ENCODE assay signal across 8 cellular contexts in genomic region chr17:81119223-81120148, GRCh38. TPM values are rescaled to one million over a fixed set of nuclear protein-coding genes. Genes with fewer than 3 reads are reported as not detected.
DNase-seq lines count a peak whose midpoint lies in the region; ATAC-seq, FAIRE-seq and TF ChIP-seq lines count a peak whose summit lies in the region.

No MANE protein-coding gene starts in this region.

- no peak overlapping the region for H2BK15ac ChIP-seq in mesendoderm (replicated peaks; ENCODE audit: low read depth)

- no peaks in the 10 kb centered on the region for H3K9me1 ChIP-seq in endothelial cell of umbilical vein (replicated peaks; ENCODE audit: control insufficient read depth, extremely low read depth, insufficient read depth, low read length)

- peak overlapping the region; percentile 82 for H3K56ac ChIP-seq in mesendoderm (ENCODE audit: low read length)

- no peak overlapping the region for H4K8ac ChIP-seq in mesendoderm (ENCODE audit: low read depth, low read length)

- H3K79me2 ChIP-seq in endothelial cell of umbilical vein (ENCODE audit: control insufficient read depth, insufficient read depth, low read length) (no peaks in the 10 kb centered on the region), mesendoderm (ENCODE audit: control insufficient read depth, insufficient read depth, low read length) (no peaks in the 10 kb centered on the region)

- H3K23ac ChIP-seq in mesendoderm (ENCODE audit: low read length): no peak overlapping the region

- peak overlapping the region in 2 of 3 experiments; percentile 10 to 36 for H3K4me3 ChIP-seq in endothelial cell of umbilical vein (replicated peaks in 1 of 3; ENCODE audit: insufficient read depth in 1 of 3, low read depth in 1 of 3, low read length in 3 of 3)
- H3K4me3 ChIP-seq in mesendoderm (ENCODE audit: low read length): peak overlapping the region; percentile 56

- H3K4ac ChIP-seq in mesendoderm (ENCODE audit: low read depth, low read length): no peak overlapping the region

- H3K4me2 ChIP-seq in endothelial cell of umbilical vein (ENCODE audit: insufficient read depth, low read length) (peak overlapping the region; percentile 26), mesendoderm (ENCODE audit: low read length) (peak overlapping the region; percentile 88)

- intact Hi-C loops in endothelial cell of umbilical vein (cut with micrococcal nuclease): loop anchor here (1.0 kb wide), 1 partner anchor 104 kb away; no protein-coding TSS in a partner anchor

- no CpG with 5 or more reads among the region's 89 CpGs for WGBS in mesendoderm (ENCODE audit: extremely low coverage, insufficient coverage, low lambda C conversion rate)

- CTCF ChIA-PET in endothelial cell of umbilical vein (lab: Charles Lee): no interaction called here

- ATAC-seq in GM19455 (IDR thresholded peaks at IDR 0.05; ENCODE audit: unreplicated experiment): no peak

- in situ Hi-C loops in ACHN (cut with HindIII; ENCODE audit: low pct_ligation_motif_present, low pct_unique_long_range_greater_than_20kb, low sequenced_read_pairs): loop anchor here (25.0 kb wide), 1 partner anchor 107 kb away; no protein-coding TSS in a partner anchor

- H3K9ac ChIP-seq in endothelial cell of umbilical vein (replicated peaks; ENCODE audit: extremely low read depth, insufficient read depth, low read length): no peak overlapping the region
- peak overlapping the region; percentile 65 for H3K9ac ChIP-seq in mesendoderm (ENCODE audit: low read length)

- H4K5ac ChIP-seq in mesendoderm (ENCODE audit: low read length): no peak overlapping the region

- TF ChIP-seq POLR2A in H54 (IDR thresholded peaks at IDR 0.05; ENCODE audit: low read depth, low read length) (peak; percentile 21; the same call in 1 of the 2 replicates), endothelial cell of umbilical vein (IDR thresholded peaks at IDR 0.05; ENCODE audit: low read depth, low read length) (no peak)

- dilution Hi-C loops in endothelial cell of umbilical vein (cut with MboI; ENCODE audit: extremely low pct_ligation_motif_present, low sequenced_read_pairs): no loop called here

- H3K9me3 ChIP-seq in endothelial cell of umbilical vein (replicated peaks; ENCODE audit: control insufficient read depth, insufficient read depth, low read length): no peaks in the 10 kb centered on the region

- no peak overlapping the region for H2AK5ac ChIP-seq in mesendoderm (ENCODE audit: low read length)

- TF ChIP-seq CTCF in endothelial cell of umbilical vein (IDR thresholded peaks at IDR 0.05; ENCODE audit: extremely low read depth in 1 of 2, insufficient read depth in 1 of 2, low read depth in 1 of 2, low read length in 2 of 2): peak in 1 of 2 donors; percentile 24

- H3K27ac ChIP-seq in endothelial cell of umbilical vein (ENCODE audit: insufficient read depth, low read depth, low read length) (no peak overlapping the region), mesendoderm (ENCODE audit: low read depth, low read length) (no peak overlapping the region)

- POLR2A ChIA-PET in endothelial cell of umbilical vein (lab: Charles Lee): no interaction called here

- no peak overlapping the region for H3K18ac ChIP-seq in mesendoderm (ENCODE audit: low read length)

- H3K79me1 ChIP-seq in mesendoderm (ENCODE audit: low read length): no peaks in the 10 kb centered on the region

- H3K36me3 ChIP-seq in endothelial cell of umbilical vein (ENCODE audit: control insufficient read depth in 2 of 2, extremely low read depth in 1 of 2, insufficient read depth in 2 of 2, low read length in 2 of 2): no peaks in the 10 kb centered on the region
- H3K36me3 ChIP-seq in mesendoderm (ENCODE audit: control insufficient read depth, insufficient read depth, low read length): no peaks in the 10 kb centered on the region

- no TSS peak for BruUV-seq in endothelial cell of umbilical vein (replicated peaks; lab: Mats Ljungman, UMichigan)

- peak; percentile 81 for FAIRE-seq in H54 (lab: Jason Lieb, UNC)
- FAIRE-seq in endothelial cell of umbilical vein (lab: Jason Lieb, UNC): peak; percentile 92

- no peak overlapping the region for H2BK5ac ChIP-seq in mesendoderm (ENCODE audit: low read length)

- peak overlapping the region; percentile 25 for H2AFZ ChIP-seq in endothelial cell of umbilical vein (ENCODE audit: low read depth, low read length)

- H4K20me1 ChIP-seq in endothelial cell of umbilical vein (replicated peaks; ENCODE audit: control insufficient read depth, extremely low read depth, insufficient read depth, low read length): no peaks in the 10 kb centered on the region

- peaks cover 7% of the 10 kb centered on the region for H3K4me1 ChIP-seq in endothelial cell of umbilical vein (ENCODE audit: control insufficient read depth, extremely low read depth, insufficient read depth, low read length)
- H3K4me1 ChIP-seq in mesendoderm (ENCODE audit: control insufficient read depth, low read depth, low read length): no peaks in the 10 kb centered on the region

- peak; percentile 93 for DNase-seq in ACHN
- DNase-seq in H54 (ENCODE audit: insufficient read length, low spot score): peak; percentile 98
- peak; percentile 96 for DNase-seq in NCI-H69 (lab: John Stamatoyannopoulos, UW)
- peak; percentile 94 for DNase-seq in activated CD8-positive, alpha-beta memory T cell treated with anti-CD3 and anti-CD28 coated beads, Interleukin-2, amount 50 U/mL, for 48 hours
- DNase-seq in endothelial cell of umbilical vein (ENCODE audit: low read depth, low spot score): peak; percentile 92
- DNase-seq in mesendoderm: peak; percentile 98
- DNase-seq in stimulated activated CD8-positive, alpha-beta memory T cell treated with anti-CD3 and anti-CD28 coated beads, Interleukin-15, amount 100 ng/mL, for 4 hours (ENCODE audit: low read depth in 2 of 2): peak; percentile 54 to 69

- no peak overlapping the region for H2BK120ac ChIP-seq in mesendoderm (ENCODE audit: low read depth, low read length)

- H3K27me3 ChIP-seq in endothelial cell of umbilical vein (ENCODE audit: control insufficient read depth in 2 of 2, insufficient read depth in 2 of 2, low read length in 2 of 2) (peaks cover 9 to 15% of the 10 kb centered on the region in 2 experiments), mesendoderm (ENCODE audit: insufficient read depth, low read length, poor library complexity) (no peaks in the 10 kb centered on the region)

TF ChIP-seq in endothelial cell of umbilical vein, 7 proteins besides CTCF, POLR2A, EP300 and RAD21:
- no peak for TF ChIP-seq MYC (IDR thresholded peaks at IDR 0.05; ENCODE audit: low read depth, low read length)
- TF ChIP-seq POLR2AphosphoS5 (IDR thresholded peaks at IDR 0.05; ENCODE audit: insufficient read depth, low read depth, low read length): peak; percentile 33
- TF ChIP-seq FOS (IDR thresholded peaks at IDR 0.05; ENCODE audit: borderline replicate concordance, insufficient read depth, low read length): no peak
- TF ChIP-seq MAX (IDR thresholded peaks at IDR 0.05; ENCODE audit: insufficient read depth, insufficient read length): no peak
- TF ChIP-seq JUN (IDR thresholded peaks at IDR 0.05; ENCODE audit: borderline replicate concordance, insufficient read depth, insufficient read length, low read depth): peak; percentile 44
TF ChIP-seq in endothelial cell of umbilical vein: peak in this region for 2.

RNA-seq across cellular contexts. Expression of gene PVALEF, which starts 45.8 kb away (rescaled TPM):
- not detected in 2 replicates for total RNA-seq in endothelial cell of umbilical vein
- polyA plus RNA-seq in endothelial cell of umbilical vein: not detected in 2 replicates
- polyA plus RNA-seq in endothelial cell of umbilical vein (2011; cell fraction: cytosol; rRNA removed): not detected in 2 replicates
- not detected in 2 replicates for polyA plus RNA-seq in endothelial cell of umbilical vein (2011; cell fraction: nucleus; rRNA removed)
- not detected in 2 replicates for polyA plus RNA-seq in endothelial cell of umbilical vein (2012)
- not detected in 2 replicates for polyA minus RNA-seq in endothelial cell of umbilical vein
- not detected for polyA minus RNA-seq in endothelial cell of umbilical vein (2011; cell fraction: cytosol; rRNA and poly(A)+ RNA removed)
- not detected in 2 replicates for polyA minus RNA-seq in endothelial cell of umbilical vein (2011; cell fraction: nucleus; rRNA and poly(A)+ RNA removed)
- polyA plus RNA-seq in mesendoderm (2013, experiment 1 of 2): not detected
- not detected for polyA plus RNA-seq in mesendoderm (2013, experiment 2 of 2)

RNA-seq across cellular contexts. Expression of gene AATK, which starts 46.5 kb away (rescaled TPM):
- 1.00 and 1.5 TPM in 2 replicates for total RNA-seq in endothelial cell of umbilical vein
- 0.69 and 0.94 TPM in 2 replicates for polyA plus RNA-seq in endothelial cell of umbilical vein
- polyA plus RNA-seq in endothelial cell of umbilical vein (2011; cell fraction: cytosol; rRNA removed): 0.17 and 0.45 TPM in 2 replicates
- polyA plus RNA-seq in endothelial cell of umbilical vein (2011; cell fraction: nucleus; rRNA removed): 0.59 and 1.1 TPM in 2 replicates
- polyA plus RNA-seq in endothelial cell of umbilical vein (2012): 0.90 and 2.0 TPM in 2 replicates
- polyA minus RNA-seq in endothelial cell of umbilical vein: 0.21 and 0.24 TPM in 2 replicates
- polyA minus RNA-seq in endothelial cell of umbilical vein (2011; cell fraction: cytosol; rRNA and poly(A)+ RNA removed): 45.0 TPM
- 0.72 and 1.2 TPM in 2 replicates for polyA minus RNA-seq in endothelial cell of umbilical vein (2011; cell fraction: nucleus; rRNA and poly(A)+ RNA removed)
- polyA plus RNA-seq in mesendoderm (2013, experiment 1 of 2): 0.34 TPM
- polyA plus RNA-seq in mesendoderm (2013, experiment 2 of 2): 0.21 TPM
